Comparison of ENCODE assay signal across 8 cellular contexts in genomic region chr1:203306970-203307541, GRCh38. TPM values are rescaled to one million over a fixed set of nuclear protein-coding genes. Genes with fewer than 3 reads are reported as not detected.
DNase-seq lines count a peak whose midpoint lies in the region; ATAC-seq and TF ChIP-seq lines count a peak whose summit lies in the region.

No MANE protein-coding gene starts in this region.

- DNase-seq in AG10803 (ENCODE audit: low read depth) (no peak), OCI-LY7 (ENCODE audit: low spot score) (peak; percentile 58), breast epithelium (ENCODE audit: low spot score in 2 of 2) (no peak), lower lobe of right lung (no peak), substantia nigra (lab: John Stamatoyannopoulos, UW) (peak in 29 of 49 donors; percentile 20 to 76 (median 51)), GDM1 (lab: John Stamatoyannopoulos, UW) (no peak), NCI-H1092 (lab: John Stamatoyannopoulos, UW) (no peak)
- no peak for DNase-seq in effector CD4-positive, alpha-beta T cell

- intact Hi-C loops in OCI-LY7 (cut with micrococcal nuclease; ENCODE audit: unreplicated experiment) = loop anchor here (2.0 kb wide), 2 partner anchors 14 to 32 kb away; no protein-coding TSS in a partner anchor
- intact Hi-C loops in breast epithelium (cut with DNase I; ENCODE audit: low total_unique reads) = no loop called here
- intact Hi-C loops in lower lobe of right lung (cut with DNase I) = no loop called here

- H3K4me1 ChIP-seq in OCI-LY7 (ENCODE audit: insufficient read depth, low read length, poor library complexity, severe bottlenecking) (peaks cover 63% of the 10 kb centered on the region), breast epithelium (peaks cover 0 to 16% of the 10 kb centered on the region in 2 donors), lower lobe of right lung (peaks cover 62% of the 10 kb centered on the region)

- no peak for ATAC-seq in lower lobe of right lung

- no TSS peak for BruUV-seq in OCI-LY7 (replicated peaks; lab: Mats Ljungman, UMichigan)

- H3K4me3 ChIP-seq in AG10803 (ENCODE audit: low read length) (peak overlapping the region; percentile 84), OCI-LY7 (ENCODE audit: low read depth, low read length, poor library complexity, severe bottlenecking) (peak overlapping the region; percentile 96), breast epithelium (peak overlapping the region; percentile 73 to 100 (median 85)), lower lobe of right lung (peak overlapping the region; percentile 99)

- no peaks in the 10 kb centered on the region for H3K9me3 ChIP-seq in OCI-LY7 (ENCODE audit: low read length)
- no peaks in the 10 kb centered on the region for H3K9me3 ChIP-seq in breast epithelium
- no peaks in the 10 kb centered on the region for H3K9me3 ChIP-seq in lower lobe of right lung

- peak overlapping the region; percentile 98 for H3K4me2 ChIP-seq in OCI-LY7 (ENCODE audit: low read length)

- CTCF ChIA-PET in OCI-LY7 (lab: Charles Lee; ENCODE audit: unreplicated experiment) = interaction anchor here (1.0 to 4.3 kb wide), 8 partner anchors 8 to 33 kb away, joined by 3 to 23 read pairs (median 5); no protein-coding TSS in a partner anchor

- TF ChIP-seq CTCF in AG10803 (conservative IDR thresholded peaks at IDR 0.05; ENCODE audit: low read length) = no peak
- TF ChIP-seq CTCF in OCI-LY7 (conservative IDR thresholded peaks at IDR 0.05; ENCODE audit: low read length) = peak; percentile 49; the same call in 1 of the 2 replicates
- no peak for TF ChIP-seq CTCF in breast epithelium (IDR thresholded peaks at IDR 0.05)
- TF ChIP-seq CTCF in lower lobe of right lung (IDR thresholded peaks at IDR 0.05) = no peak

- peaks cover 95% of the 10 kb centered on the region for H3K79me2 ChIP-seq in OCI-LY7 (ENCODE audit: insufficient read depth, low read depth, low read length)

- peaks cover 33% of the 10 kb centered on the region for H4K20me1 ChIP-seq in OCI-LY7 (ENCODE audit: insufficient read depth, low read length)

- H3K36me3 ChIP-seq in OCI-LY7 (ENCODE audit: insufficient read depth, low read length) (peaks cover 67% of the 10 kb centered on the region), breast epithelium (no peaks in the 10 kb centered on the region), lower lobe of right lung (peaks cover 39% of the 10 kb centered on the region)

- no peaks in the 10 kb centered on the region for H3K9me2 ChIP-seq in OCI-LY7 (ENCODE audit: insufficient read depth, low read length)

- H3K27me3 ChIP-seq in breast epithelium (no peaks in the 10 kb centered on the region), lower lobe of right lung (ENCODE audit: low read depth) (no peaks in the 10 kb centered on the region)

- POLR2A ChIA-PET in OCI-LY7 (lab: Charles Lee) = interaction anchor here (1.0 to 9.7 kb wide), 8 partner anchors 8 to 35 kb away, joined by 3 to 309 read pairs (median 10); no protein-coding TSS in a partner anchor

- H3K27ac ChIP-seq in OCI-LY7 (ENCODE audit: low read depth, low read length, poor library complexity, severe bottlenecking) (peak overlapping the region; percentile 98), breast epithelium (peak overlapping the region; percentile 91 to 98), lower lobe of right lung (peak overlapping the region; percentile 99), substantia nigra (ENCODE audit: low read depth, low read length, poor library complexity, severe bottlenecking) (peak overlapping the region; percentile 97)

- no peak overlapping the region for H2AFZ ChIP-seq in OCI-LY7 (ENCODE audit: low read length)

- TF ChIP-seq POLR2A in breast epithelium (IDR thresholded peaks at IDR 0.05) = no peak

RNA-seq across cellular contexts. Expression of gene BTG2, which starts 1.7 kb away (rescaled TPM):
- 146 and 156 TPM in 2 replicates for total RNA-seq in OCI-LY7 (2014; rRNA removed; shearing (Covaris generic))
- total RNA-seq in OCI-LY7 (2022) (99.5 and 102 TPM in 2 replicates), breast epithelium (100 to 1,000 TPM in 2 of 3 donors, 10 to 100 TPM in 1; 82.7 to 271 (median 102) TPM), lower lobe of right lung (96.7 TPM)

RNA-seq across cellular contexts. Expression of gene FMOD, which starts 43.9 kb away (rescaled TPM):
- 0.05 TPM in 1 of 2 replicates, not detected in the other for total RNA-seq in OCI-LY7 (2014; rRNA removed; shearing (Covaris generic))
- total RNA-seq in OCI-LY7 (2022) (not detected in 2 replicates), breast epithelium (100 to 1,000 TPM in 1 of 3 donors, 10 to 100 TPM in 2; 79.6 to 132 (median 92.4) TPM), lower lobe of right lung (28.9 TPM)

Comparison
In these comparisons a context has a peak if more than half of its experiments do, and no peak if none do; other contexts are left out.
1. DNase-seq: peak in OCI-LY7 (single experiment) and substantia nigra (29 of 49); none in AG10803 (single experiment), breast epithelium (0 of 2), lower lobe of right lung (single experiment), GDM1 (single experiment), NCI-H1092 (single experiment) and effector CD4-positive, alpha-beta T cell (single experiment).
2. RNA of gene FMOD, which starts 43.9 kb away (total RNA-seq): 79.6 to 132 TPM in breast epithelium and 28.9 TPM in lower lobe of right lung (single experiment); 0.05 TPM in OCI-LY7; every median in the first group is over 10 times any median in the second.
3. Peak in every context shown above with its lines, with median percentiles within 50 percentile points of each other: H3K4me3 ChIP-seq and H3K27ac ChIP-seq.